ENCODE assay signal across 25 cellular contexts in the genomic region with DNA sequence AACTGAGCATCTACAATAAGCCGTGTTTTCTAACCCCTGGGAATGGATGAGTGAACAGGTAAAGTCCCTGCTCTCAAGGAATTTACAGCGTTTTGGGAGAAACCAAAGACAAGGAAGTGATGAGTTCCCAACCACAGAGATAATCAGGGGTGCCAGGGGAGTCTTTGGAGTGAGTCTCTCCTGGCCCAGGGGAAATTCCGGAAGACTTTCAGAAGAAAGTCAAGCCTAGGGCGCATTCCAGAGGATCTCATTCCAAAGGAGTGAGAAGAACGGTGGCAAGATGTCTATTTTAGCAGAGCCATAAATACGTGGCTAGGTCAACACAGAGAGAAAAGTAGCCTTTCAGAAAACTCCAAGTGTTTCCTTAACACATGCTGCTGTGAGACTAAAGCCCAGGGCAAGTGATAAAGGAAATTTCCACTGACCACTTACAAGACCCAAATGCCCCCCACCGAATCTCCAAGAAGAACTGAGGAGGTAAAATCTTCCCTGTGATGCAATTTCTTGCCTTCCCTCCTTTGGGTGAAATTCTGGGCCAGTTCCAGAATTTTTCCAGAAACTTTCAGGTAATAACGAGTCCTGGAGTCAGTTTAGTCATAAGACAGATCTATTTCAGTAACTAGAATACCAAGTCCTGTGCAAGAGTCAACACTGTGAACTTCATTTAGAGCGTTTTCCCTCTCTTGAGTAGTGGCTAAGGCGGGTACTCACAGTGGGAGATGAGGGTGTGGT.
DNase-seq lines count a peak whose midpoint lies in the region; ATAC-seq and TF ChIP-seq lines count a peak whose summit lies in the region.
"Had no signal": no experiment of that assay in that cellular context is flagged by ENCODE, and none has a peak within 500 bp of the region (broad histone marks: within the 10 kb centered on the region; RNA-seq: fewer than 3 reads in every experiment).

No MANE protein-coding gene starts in this region.

- peak; percentile 97 for ATAC-seq in foreskin keratinocyte
- ATAC-seq: activated CD4-positive, alpha-beta T cell treated with anti-CD3 and anti-CD28 coated beads for 36 hours; heart left ventricle; left lung; psoas muscle; stimulated activated naive B cell treated with anti-CD40 and anti-IgM and Interleukin-4, amounts not matched to agents 10 μg/mL and 1 μg/mL and 100 μg/mL, for 72 hours; T-helper 17 cell had no signal

- H3K4me3 ChIP-seq in dorsolateral prefrontal cortex (no peak overlapping the region), lower leg skin (ENCODE audit: low read depth, poor library complexity, severe bottlenecking) (no peak overlapping the region)
- H3K4me3 ChIP-seq: ascending aorta, heart left ventricle, left lung, psoas muscle, suprapubic skin had no signal

- H3K27ac ChIP-seq in foreskin keratinocyte (peak overlapping the region; percentile 28), dorsolateral prefrontal cortex (no peak overlapping the region)
- H3K27ac ChIP-seq: ascending aorta, heart left ventricle, left lung, psoas muscle, suprapubic skin had no signal

- intact Hi-C loops in dorsolateral prefrontal cortex (cut with DNase I) (no loop called here), lower leg skin (cut with DNase I; ENCODE audit: low total_unique reads) (no loop called here)

- H3K27me3 ChIP-seq in foreskin keratinocyte, result no peaks in the 10 kb centered on the region
- peaks cover 0 to 24% (median 0%) of the 10 kb centered on the region in 45 donors for H3K27me3 ChIP-seq in dorsolateral prefrontal cortex
- H3K27me3 ChIP-seq: ascending aorta, left lung, suprapubic skin had no signal

- 36 to 56% methylated on average over 10 of the region's 10 CpGs for WGBS in lower leg skin, 2 donors

- TF ChIP-seq CTCF in foreskin keratinocyte (conservative IDR thresholded peaks at IDR 0.05) (no peak), dorsolateral prefrontal cortex (IDR thresholded peaks at IDR 0.05 in 54 of 56, conservative IDR thresholded peaks at IDR 0.05 in 2 of 56; ENCODE audit: low read depth in 1 of 56, partially characterized antibody in 56 of 56) (no peak), lower leg skin (IDR thresholded peaks at IDR 0.05) (no peak)

- TF ChIP-seq POLR2A in lower leg skin (IDR thresholded peaks at IDR 0.05), result no peak

- peaks cover 6% of the 10 kb centered on the region for H3K4me1 ChIP-seq in foreskin keratinocyte
- H3K4me1 ChIP-seq: ascending aorta, heart left ventricle, left lung, psoas muscle, suprapubic skin had no signal

- DNase-seq in ELR (ENCODE audit: low read depth) (peak; percentile 73), RPMI7951 (ENCODE audit: low read depth) (peak; percentile 52), foreskin keratinocyte (peak; percentile 91 to 96), renal cortical epithelial cell (ENCODE audit: low read depth) (peak; percentile 72), T-helper 2 cell (no peak), dorsolateral prefrontal cortex (no peak), lower leg skin (ENCODE audit: low spot score in 2 of 2) (no peak)
- DNase-seq: activated CD4-positive, alpha-beta T cell treated with anti-CD3 and anti-CD28 coated beads for 36 hours; activated gamma-delta T cell; activated naive CD8-positive, alpha-beta T cell treated with anti-CD3 and anti-CD28 coated beads, Interleukin-2, amount 10 ng/mL, durations not matched to agents 7 days and 5 days; activated T-cell treated with anti-CD3 and anti-CD28 coated beads, Interleukin-2, amount 50 U/mL, for 1 hour; central memory CD4-positive, alpha-beta T cell; heart left ventricle; naive B cell; NCI-H2081; NCI-H345; NCI-H82; occipital lobe; psoas muscle; SK-N-SH; stimulated activated naive B cell treated with anti-CD40 and anti-IgM and Interleukin-4, amounts not matched to agents 10 μg/mL and 1 μg/mL and 100 μg/mL, for 72 hours; T-helper 17 cell had no signal

Comparison
In these comparisons a context has a peak if more than half of its experiments do, and no peak if none do; other contexts are left out.
1. DNase-seq: peak in ELR (single experiment), RPMI7951 (single experiment), foreskin keratinocyte (2 of 2) and renal cortical epithelial cell (single experiment); none in T-helper 2 cell (0 of 5), dorsolateral prefrontal cortex (0 of 10) and lower leg skin (0 of 2).